In the genomic region with DNA sequence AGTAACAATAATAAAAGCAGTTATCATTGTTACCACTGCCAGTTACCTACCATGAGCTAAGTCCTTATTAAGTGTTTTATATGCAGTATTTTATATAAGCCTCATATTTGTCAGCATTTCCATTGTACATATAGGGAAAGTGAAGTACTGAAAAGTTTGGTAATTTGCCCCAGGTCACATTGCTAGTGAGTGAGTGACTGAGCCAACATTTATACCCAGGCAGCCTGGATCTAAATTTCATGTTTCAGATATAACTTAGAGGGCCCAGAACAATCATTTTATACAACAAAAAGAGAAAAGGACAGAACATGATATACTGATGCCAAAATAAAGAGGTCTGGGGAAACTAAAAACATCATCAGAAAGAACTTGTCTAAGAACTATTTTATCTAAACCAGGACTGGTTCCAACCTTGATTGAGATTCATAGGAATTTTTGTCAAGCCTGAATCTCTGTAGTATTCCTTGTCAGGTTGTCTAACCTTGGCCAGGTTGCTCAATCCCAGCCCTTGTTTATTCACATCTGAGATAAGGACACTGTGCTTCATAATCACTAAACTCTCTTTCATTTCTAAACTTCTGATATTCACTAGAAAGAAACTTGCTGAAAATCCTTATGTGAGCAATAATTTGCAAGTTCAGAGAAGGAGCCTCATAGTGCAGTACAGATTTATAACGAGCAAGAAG, we compare ENCODE assay signal across 23 cellular contexts.
"Had no signal": no experiment of that assay in that cellular context is flagged by ENCODE, and none has a peak within 500 bp of the region (broad histone marks: within the 10 kb centered on the region; RNA-seq: fewer than 3 reads in every experiment).

No MANE protein-coding gene starts in this region.

- H3K4me1 Mint-ChIP-seq: activated CD4-positive, alpha-beta T cell treated with anti-CD3 and anti-CD28 coated beads for 36 hours; endodermal cell; naive thymus-derived CD4-positive, alpha-beta T cell had no signal

- H3K4me1 ChIP-seq: foreskin keratinocyte, parathyroid adenoma, psoas muscle, spleen, tibial nerve had no signal

- H3K27ac ChIP-seq: esophagus muscularis mucosa, foreskin keratinocyte, left ventricle myocardium inferior, parathyroid adenoma, psoas muscle, spleen, tibial nerve had no signal

- H3K4me3 ChIP-seq: esophagus muscularis mucosa, heart right ventricle, left ventricle myocardium inferior, psoas muscle, spleen, tibial nerve had no signal

- FAIRE-seq: astrocyte had no signal

- H3K36me3 ChIP-seq: esophagus muscularis mucosa, heart right ventricle, left ventricle myocardium inferior, spleen, tibial nerve had no signal

- H3K9me3 Mint-ChIP-seq: endodermal cell had no signal

- H3K27ac Mint-ChIP-seq: activated CD4-positive, alpha-beta T cell treated with anti-CD3 and anti-CD28 coated beads for 36 hours; activated CD8-positive, alpha-beta T cell treated with anti-CD3 and anti-CD28 coated beads, Interleukin-2, amount 10 ng/mL, durations not matched to agents 7 days and 5 days; activated naive CD8-positive, alpha-beta T cell; activated T-cell treated with anti-CD3 and anti-CD28 coated beads, Interleukin-2, amount 50 U/mL, for 72 hours; endodermal cell; naive thymus-derived CD4-positive, alpha-beta T cell; WTC11 had no signal

- H3K4me3 Mint-ChIP-seq: activated CD4-positive, alpha-beta T cell treated with anti-CD3 and anti-CD28 coated beads for 36 hours; activated CD8-positive, alpha-beta T cell treated with anti-CD3 and anti-CD28 coated beads, Interleukin-2, amount 10 ng/mL, durations not matched to agents 7 days and 5 days; activated naive CD8-positive, alpha-beta T cell; activated T-cell treated with anti-CD3 and anti-CD28 coated beads, Interleukin-2, amount 50 U/mL, for 72 hours; endodermal cell; naive thymus-derived CD4-positive, alpha-beta T cell; WTC11 had no signal

- H3K27me3 ChIP-seq: esophagus muscularis mucosa, foreskin keratinocyte, heart right ventricle, spleen, tibial nerve had no signal

- H3K36me3 Mint-ChIP-seq: activated naive CD8-positive, alpha-beta T cell; naive thymus-derived CD4-positive, alpha-beta T cell; WTC11 had no signal

- H3K9me3 ChIP-seq: esophagus muscularis mucosa, left ventricle myocardium inferior, psoas muscle, spleen, tibial nerve had no signal

- H3K27me3 Mint-ChIP-seq: activated naive CD8-positive, alpha-beta T cell had no signal

- DNase-seq: activated CD4-positive, alpha-beta T cell treated with anti-CD3 and anti-CD28 coated beads for 36 hours; activated CD8-positive, alpha-beta T cell treated with anti-CD3 and anti-CD28 coated beads, Interleukin-2, amount 10 ng/mL, durations not matched to agents 7 days and 5 days; activated naive CD4-positive, alpha-beta T cell treated with Interleukin-2 at 50 U/mL for 16 hours; activated T-cell treated with anti-CD3 and anti-CD28 coated beads for 4 hours; activated T-cell treated with anti-CD3 and anti-CD28 coated beads, Interleukin-2, amount 50 U/mL, for 72 hours; caudate nucleus; endodermal cell; foreskin keratinocyte; heart right ventricle; kidney glomerular epithelial cell; left ventricle myocardium inferior; naive thymus-derived CD4-positive, alpha-beta T cell; psoas muscle; spleen; stimulated activated CD4-positive, alpha-beta T cell treated with anti-CD3 and anti-CD28 coated beads, Interleukin-2, amount 100 ng/mL, for 48 hours; stimulated activated naive CD4-positive, alpha-beta T cell treated with Interleukin-2 at 50 U/mL for 16 hours; T-helper 2 cell had no signal

- ATAC-seq: activated CD4-positive, alpha-beta T cell treated with anti-CD3 and anti-CD28 coated beads for 36 hours; activated CD8-positive, alpha-beta T cell treated with anti-CD3 and anti-CD28 coated beads, Interleukin-2, amount 10 ng/mL, durations not matched to agents 7 days and 5 days; activated T-cell treated with anti-CD3 and anti-CD28 coated beads, Interleukin-2, amount 50 U/mL, for 72 hours; foreskin keratinocyte; heart right ventricle; naive thymus-derived CD4-positive, alpha-beta T cell; psoas muscle; WTC11 had no signal
